In genomic region chr6:98921038-98921437, GRCh38 we compare ENCODE assay signal across 11 cellular contexts.
DNase-seq lines count a peak whose midpoint lies in the region; ATAC-seq lines count a peak whose summit lies in the region.
"Had no signal": no experiment of that assay in that cellular context is flagged by ENCODE, and none has a peak within 500 bp of the region (broad histone marks: within the 10 kb centered on the region; RNA-seq: fewer than 3 reads in every experiment).

No MANE protein-coding gene starts in this region.

- ATAC-seq in GM18868 (IDR thresholded peaks at IDR 0.05; ENCODE audit: unreplicated experiment) (peak; percentile 86), GM21529 (IDR thresholded peaks at IDR 0.05; ENCODE audit: unreplicated experiment) (peak; percentile 95), HG03135 (IDR thresholded peaks at IDR 0.05; ENCODE audit: unreplicated experiment) (peak; percentile 84)
- ATAC-seq in stimulated activated memory B cell treated with anti-CD40 and anti-IgM and Interleukin-4, amounts not matched to agents 10 μg/mL and 1 μg/mL and 100 μg/mL, for 72 hours = no peak

- H3K4me3 Mint-ChIP-seq in stimulated activated memory B cell treated with anti-CD40 and anti-IgM and Interleukin-4, amounts not matched to agents 10 μg/mL and 1 μg/mL and 100 μg/mL, for 72 hours = no peak overlapping the region

- H3K27me3 Mint-ChIP-seq in stimulated activated memory B cell treated with anti-CD40 and anti-IgM and Interleukin-4, amounts not matched to agents 10 μg/mL and 1 μg/mL and 100 μg/mL, for 72 hours = no peaks in the 10 kb centered on the region

- H3K9me3 Mint-ChIP-seq in stimulated activated memory B cell treated with anti-CD40 and anti-IgM and Interleukin-4, amounts not matched to agents 10 μg/mL and 1 μg/mL and 100 μg/mL, for 72 hours = no peaks in the 10 kb centered on the region

- peaks cover 28% of the 10 kb centered on the region for H3K36me3 Mint-ChIP-seq in stimulated activated memory B cell treated with anti-CD40 and anti-IgM and Interleukin-4, amounts not matched to agents 10 μg/mL and 1 μg/mL and 100 μg/mL, for 72 hours

- peak; percentile 52 for DNase-seq in foreskin melanocyte
- DNase-seq in DMS 273 (lab: John Stamatoyannopoulos, UW; ENCODE audit: unreplicated experiment) = no peak
- DNase-seq in NCI-H146 treated with DMSO at 0.1 percent for 48 hours (lab: John Stamatoyannopoulos, UW; ENCODE audit: unreplicated experiment) = no peak
- no peak for DNase-seq in stimulated activated CD4-positive, alpha-beta T cell treated with anti-CD3 and anti-CD28 coated beads, Interleukin-1b, Interleukin-23, amount 100 ng/mL, for 48 hours
- DNase-seq: colonic mucosa, DMS79 treated with DMSO at 0.1 percent for 48 hours, T1000 had no signal

- H3K27ac Mint-ChIP-seq in stimulated activated memory B cell treated with anti-CD40 and anti-IgM and Interleukin-4, amounts not matched to agents 10 μg/mL and 1 μg/mL and 100 μg/mL, for 72 hours = no peak overlapping the region

- peaks cover 16% of the 10 kb centered on the region for H3K4me1 Mint-ChIP-seq in stimulated activated memory B cell treated with anti-CD40 and anti-IgM and Interleukin-4, amounts not matched to agents 10 μg/mL and 1 μg/mL and 100 μg/mL, for 72 hours
